ENCODE assay signal across 1 cellular context in the genomic region with DNA sequence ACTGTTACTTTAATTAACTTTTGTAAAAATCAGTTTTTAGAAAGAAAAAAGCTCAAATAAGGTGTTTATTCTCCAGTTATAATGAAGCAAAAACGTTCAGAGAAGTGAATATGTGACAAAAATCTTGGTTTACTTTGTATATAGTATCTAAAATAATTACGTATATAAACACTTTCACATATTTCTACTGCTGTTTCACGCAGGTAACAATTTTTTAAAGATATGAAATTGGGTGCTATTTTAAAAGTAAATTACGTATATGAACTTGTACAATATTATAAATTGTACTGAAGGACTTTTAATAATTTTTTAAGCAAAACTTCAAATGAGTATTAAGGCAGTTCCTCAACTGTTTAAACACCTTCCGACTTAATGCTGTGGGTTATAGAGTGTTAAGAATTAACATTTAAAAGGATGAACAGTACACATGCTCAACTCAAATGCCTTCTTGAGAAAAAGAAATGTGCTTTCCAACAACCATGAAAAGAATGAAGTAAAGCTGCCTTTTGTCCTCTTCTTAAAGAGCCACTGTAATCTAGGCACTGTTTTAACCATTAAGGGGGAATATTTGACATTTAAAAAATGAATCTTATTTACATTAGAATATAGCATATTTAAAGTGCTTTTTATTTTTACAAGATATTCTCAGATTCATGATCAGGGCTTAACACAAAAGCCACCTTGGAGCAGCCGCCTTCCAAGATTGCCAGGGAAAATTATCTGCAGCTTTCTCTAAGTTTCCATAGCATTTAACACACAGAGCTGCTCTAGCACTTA.
TF ChIP-seq lines count a peak whose summit lies in the region.

No MANE protein-coding gene starts in this region.

TF ChIP-seq in GM12878, 131 proteins besides CTCF, POLR2A, EP300 and RAD21 (continued from another document):
- TF ChIP-seq PRDM15 (CRISPR knock-in tag; IDR thresholded peaks at IDR 0.05) (no peak), HCFC1 (IDR thresholded peaks at IDR 0.05; ENCODE audit: low read length) (no peak), PML (IDR thresholded peaks at IDR 0.05; ENCODE audit: low read length) (no peak), RUNX3 (IDR thresholded peaks at IDR 0.05; ENCODE audit: low read length) (no peak), SUPT20H (IDR thresholded peaks at IDR 0.05; ENCODE audit: borderline replicate concordance, control insufficient read depth, low read depth, low read length) (no peak), RBBP5 (conservative IDR thresholded peaks at IDR 0.05) (no peak), BHLHE40 (IDR thresholded peaks at IDR 0.05; ENCODE audit: borderline replicate concordance in 1 of 2, low read depth in 2 of 2, low read length in 1 of 2) (no peak), BRCA1 (IDR thresholded peaks at IDR 0.05; ENCODE audit: low read depth, low read length) (no peak), TAF1 (IDR thresholded peaks at IDR 0.05; ENCODE audit: borderline replicate concordance, low read depth, low read length) (no peak), ATF3 (IDR thresholded peaks at IDR 0.05; ENCODE audit: borderline replicate concordance, extremely low read depth, low read depth, low read length) (no peak)
- TF ChIP-seq, protein P1, sequence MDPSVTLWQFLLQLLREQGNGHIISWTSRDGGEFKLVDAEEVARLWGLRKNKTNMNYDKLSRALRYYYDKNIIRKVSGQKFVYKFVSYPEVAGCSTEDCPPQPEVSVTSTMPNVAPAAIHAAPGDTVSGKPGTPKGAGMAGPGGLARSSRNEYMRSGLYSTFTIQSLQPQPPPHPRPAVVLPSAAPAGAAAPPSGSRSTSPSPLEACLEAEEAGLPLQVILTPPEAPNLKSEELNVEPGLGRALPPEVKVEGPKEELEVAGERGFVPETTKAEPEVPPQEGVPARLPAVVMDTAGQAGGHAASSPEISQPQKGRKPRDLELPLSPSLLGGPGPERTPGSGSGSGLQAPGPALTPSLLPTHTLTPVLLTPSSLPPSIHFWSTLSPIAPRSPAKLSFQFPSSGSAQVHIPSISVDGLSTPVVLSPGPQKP (IDR thresholded peaks at IDR 0.05; ENCODE audit: low read depth, low read length): no peak
- TF ChIP-seq, protein P2, sequence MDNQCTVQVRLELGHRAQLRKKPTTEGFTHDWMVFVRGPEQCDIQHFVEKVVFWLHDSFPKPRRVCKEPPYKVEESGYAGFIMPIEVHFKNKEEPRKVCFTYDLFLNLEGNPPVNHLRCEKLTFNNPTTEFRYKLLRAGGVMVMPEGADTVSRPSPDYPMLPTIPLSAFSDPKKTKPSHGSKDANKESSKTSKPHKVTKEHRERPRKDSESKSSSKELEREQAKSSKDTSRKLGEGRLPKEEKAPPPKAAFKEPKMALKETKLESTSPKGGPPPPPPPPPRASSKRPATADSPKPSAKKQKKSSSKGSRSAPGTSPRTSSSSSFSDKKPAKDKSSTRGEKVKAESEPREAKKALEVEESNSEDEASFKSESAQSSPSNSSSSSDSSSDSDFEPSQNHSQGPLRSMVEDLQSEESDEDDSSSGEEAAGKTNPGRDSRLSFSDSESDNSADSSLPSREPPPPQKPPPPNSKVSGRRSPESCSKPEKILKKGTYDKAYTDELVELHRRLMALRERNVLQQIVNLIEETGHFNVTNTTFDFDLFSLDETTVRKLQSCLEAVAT (IDR thresholded peaks at IDR 0.05): no peak
